8 cellular contexts compared by ENCODE assay signal in genomic region chr20:956330-956951, GRCh38. TPM values are rescaled to one million over a fixed set of nuclear protein-coding genes. Genes with fewer than 3 reads are reported as not detected.
DNase-seq lines count a peak whose midpoint lies in the region; ATAC-seq and TF ChIP-seq lines count a peak whose summit lies in the region.

No MANE protein-coding gene starts in this region.

- peaks cover 50 to 94% of the 10 kb centered on the region in 2 donors for H3K27me3 Mint-ChIP-seq in effector memory CD8-positive, alpha-beta T cell
- peaks cover 30% of the 10 kb centered on the region for H3K27me3 Mint-ChIP-seq in mesothelial cell of epicardium (ENCODE audit: low read depth)

- no peak overlapping the region for H3K27ac Mint-ChIP-seq in effector memory CD8-positive, alpha-beta T cell
- no peak overlapping the region for H3K27ac Mint-ChIP-seq in mesothelial cell of epicardium

- H3K4me1 Mint-ChIP-seq in effector memory CD8-positive, alpha-beta T cell (ENCODE audit: low read depth in 2 of 2) = peaks cover 0 to 6% of the 10 kb centered on the region in 2 donors
- peaks cover 2% of the 10 kb centered on the region for H3K4me1 Mint-ChIP-seq in mesothelial cell of epicardium

- peak; percentile 93 for TF ChIP-seq CTCF in mesothelial cell of epicardium (IDR thresholded peaks at IDR 0.05; ENCODE audit: unreplicated experiment)

- ATAC-seq in HG02759 (IDR thresholded peaks at IDR 0.05; ENCODE audit: unreplicated experiment) (peak; percentile 58), HG03571 (IDR thresholded peaks at IDR 0.05; ENCODE audit: unreplicated experiment) (no peak)
- ATAC-seq in effector memory CD8-positive, alpha-beta T cell (replicated peaks) = peak; percentile 88

- no peaks in the 10 kb centered on the region for H3K36me3 Mint-ChIP-seq in effector memory CD8-positive, alpha-beta T cell (ENCODE audit: insufficient read depth)
- no peaks in the 10 kb centered on the region for H3K36me3 Mint-ChIP-seq in mesothelial cell of epicardium

- no peak overlapping the region for H3K4me3 Mint-ChIP-seq in effector memory CD8-positive, alpha-beta T cell
- H3K4me3 Mint-ChIP-seq in mesothelial cell of epicardium = no peak overlapping the region

- peak; percentile 21 for DNase-seq in DMS153 (lab: John Stamatoyannopoulos, UW)
- DNase-seq in NCI-H774 (lab: John Stamatoyannopoulos, UW) = peak; percentile 25
- DNase-seq in activated CD8-positive, alpha-beta memory T cell treated with anti-CD3 and anti-CD28 coated beads for 24 hours = peak; percentile 94
- DNase-seq in effector memory CD8-positive, alpha-beta T cell = peak; percentile 69 to 80 (median 69)
- DNase-seq in mesothelial cell of epicardium (ENCODE audit: low spot score in 2 of 2, unreplicated experiment in 2 of 2) = peak; percentile 54 to 84
- DNase-seq in stimulated activated CD8-positive, alpha-beta memory T cell treated with anti-CD3 and anti-CD28 coated beads, Interleukin-2, amount 100 ng/mL, for 1 hour (ENCODE audit: low read depth in 2 of 2) = peak; percentile 48 to 51

- no peaks in the 10 kb centered on the region for H3K9me3 Mint-ChIP-seq in effector memory CD8-positive, alpha-beta T cell
- no peaks in the 10 kb centered on the region for H3K9me3 Mint-ChIP-seq in mesothelial cell of epicardium

RNA-seq across cellular contexts. Expression of gene ANGPT4, which starts 40.3 kb away (rescaled TPM):
- 0.31 to 0.35 TPM (median 0.34 TPM) in 3 replicates for total RNA-seq in mesothelial cell of epicardium

RNA-seq across cellular contexts. Expression of gene RSPO4, which starts 45.7 kb away (rescaled TPM):
- 7.5 to 9.5 TPM (median 8.9 TPM) in 3 replicates for total RNA-seq in mesothelial cell of epicardium

Comparison
In these comparisons a context has a peak if more than half of its experiments do, and no peak if none do; other contexts are left out.
1. DNase-seq: peak in every context shown above with its lines; median percentile 94 in activated CD8-positive, alpha-beta memory T cell treated with anti-CD3 and anti-CD28 coated beads for 24 hours; 69 in effector memory CD8-positive, alpha-beta T cell; 69 in mesothelial cell of epicardium; 50 in stimulated activated CD8-positive, alpha-beta memory T cell treated with anti-CD3 and anti-CD28 coated beads, Interleukin-2, amount 100 ng/mL, for 1 hour; 25 in NCI-H774; 21 in DMS153.